Comparison of ENCODE assay signal across 1 cellular context in genomic region chr16:565420-566330, GRCh38.
TF ChIP-seq lines count a peak whose summit lies in the region.

No MANE protein-coding gene starts in this region.

TF ChIP-seq in GM12878, 131 proteins besides CTCF, POLR2A, EP300 and RAD21:
- TF ChIP-seq SMARCA5 (IDR thresholded peaks at IDR 0.05) (0 out of 2 replicates have a peak, but pooled peaks have one; percentile 1), ZSCAN29 (IDR thresholded peaks at IDR 0.05) (no peak)
